1 cellular context compared by ENCODE assay signal in genomic region chr1:245934409-245934808, GRCh38.
TF ChIP-seq lines count a peak whose summit lies in the region.

No MANE protein-coding gene starts in this region.

TF ChIP-seq in GM23338, 12 proteins besides CTCF, POLR2A, EP300 and RAD21 (continued from another document):
- no peak for TF ChIP-seq ZNF462 (CRISPR knock-in tag; IDR thresholded peaks at IDR 0.05)
- TF ChIP-seq EZH2phosphoT487 (IDR thresholded peaks at IDR 0.05; ENCODE audit: unreplicated experiment), result no peak
- no peak for TF ChIP-seq ZNF114 (CRISPR knock-in tag; IDR thresholded peaks at IDR 0.05)
- TF ChIP-seq REST (IDR thresholded peaks at IDR 0.05; ENCODE audit: unreplicated experiment), result no peak
- no peak for TF ChIP-seq CREB1 (CRISPR knock-in tag; IDR thresholded peaks at IDR 0.05; ENCODE audit: low read depth)
- no peak for TF ChIP-seq JUNB (IDR thresholded peaks at IDR 0.05; ENCODE audit: unreplicated experiment)
- TF ChIP-seq ZNF331 (CRISPR knock-in tag; IDR thresholded peaks at IDR 0.05; ENCODE audit: low read depth), result no peak
- TF ChIP-seq EZH2 (IDR thresholded peaks at IDR 0.05; ENCODE audit: low read depth, unreplicated experiment), result no peak
